15 cellular contexts compared by ENCODE assay signal in the genomic region with DNA sequence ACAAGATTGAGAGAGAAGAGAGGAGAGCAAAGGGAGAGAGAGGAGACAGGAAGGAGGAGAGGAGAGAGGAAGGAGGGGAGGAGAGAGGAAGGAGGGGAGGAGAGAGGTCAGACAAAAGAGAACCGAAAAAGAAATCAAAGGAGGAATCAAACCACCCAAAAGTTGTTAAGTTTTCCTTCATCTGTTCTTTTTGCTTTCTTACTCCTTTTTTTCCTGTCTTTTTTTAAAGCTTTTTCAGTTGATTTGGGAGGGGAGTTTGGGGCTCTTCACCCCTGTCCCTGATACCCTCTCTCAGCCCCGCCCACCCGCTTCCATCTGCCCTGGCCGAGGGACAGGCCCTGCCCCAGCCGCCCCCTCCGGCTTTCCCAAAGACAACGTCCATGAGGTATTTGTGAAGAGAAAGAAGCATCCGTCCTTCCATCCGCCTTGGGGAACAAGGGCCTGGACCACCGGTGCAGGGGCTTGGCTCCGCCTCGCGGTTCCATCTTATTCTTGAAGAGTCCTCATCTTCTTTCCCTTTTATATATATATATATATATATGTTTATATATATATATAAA. TPM values are rescaled to one million over a fixed set of nuclear protein-coding genes. Genes with fewer than 3 reads are reported as not detected.
DNase-seq lines count a peak whose midpoint lies in the region; ATAC-seq, FAIRE-seq and TF ChIP-seq lines count a peak whose summit lies in the region.
"Had no signal": no experiment of that assay in that cellular context is flagged by ENCODE, and none has a peak within 500 bp of the region (broad histone marks: within the 10 kb centered on the region; RNA-seq: fewer than 3 reads in every experiment).

No MANE protein-coding gene starts in this region.

- peak overlapping the region; percentile 49 to 87 (median 74) for H3K27ac ChIP-seq in BLaER1 treated with 17β-estradiol and CSF1 and Interleukin-3, amounts not matched to agents 10 nM and 100 nM
- peak overlapping the region; percentile 80 for H3K27ac ChIP-seq in IMR-90 (ENCODE audit: insufficient read depth, low read length)
- H3K27ac ChIP-seq in GM12878 (ENCODE audit: control insufficient read depth, insufficient read depth), result no peak overlapping the region
- peak overlapping the region; percentile 73 for H3K27ac ChIP-seq in osteoblast (ENCODE audit: low read depth, low read length)
- H3K27ac ChIP-seq: lower lobe of right lung had no signal

- RAD21 ChIA-PET in GM12878 (lab: Charles Lee; ENCODE audit: unreplicated experiment), result no interaction called here

- BruUV-seq in IMR-90 (replicated peaks; lab: Mats Ljungman, UMichigan) (no TSS peak), GM12878 (replicated peaks; lab: Mats Ljungman, UMichigan) (no TSS peak)

- peak overlapping the region in 8 of 10 experiments; percentile 7 to 59 (median 38); a peak in 14 of 20 replicates for H3K4me3 ChIP-seq in BLaER1 treated with 17β-estradiol and CSF1 and Interleukin-3, amounts not matched to agents 10 nM and 100 nM
- H3K4me3 ChIP-seq in IMR-90 (ENCODE audit: insufficient read depth, low read depth, low read length) (no peak overlapping the region), GM12878 (no peak overlapping the region), osteoblast (ENCODE audit: insufficient read depth, low read length) (peak overlapping the region; percentile 53)
- H3K4me3 ChIP-seq: lower lobe of right lung had no signal

- peak overlapping the region; percentile 50 to 99; a peak in 3 of 4 replicates for H4K8ac ChIP-seq in IMR-90 (ENCODE audit: low read depth in 2 of 2, low read length in 2 of 2)

- intact Hi-C loops in IMR-90 (cut with micrococcal nuclease) (no loop called here), GM12878 (cut with micrococcal nuclease; ENCODE audit: unreplicated experiment) (no loop called here)

- no CpG with 5 or more reads among the region's 13 CpGs for WGBS in IMR-90 (ENCODE audit: extremely low coverage in 2 of 2, insufficient read length in 1 of 2), 2 experiments
- 70% methylated on average over 13 of the region's 13 CpGs for WGBS in GM12878 (ENCODE audit: insufficient coverage, insufficient replicate concordance, low lambda C conversion rate, missing lambda C conversion rate)

- no peak for TF ChIP-seq EP300 in GM12878 (IDR thresholded peaks at IDR 0.05; ENCODE audit: borderline replicate concordance in 1 of 2, control insufficient read depth in 1 of 2, low read depth in 2 of 2, low read length in 2 of 2)

- H3K14ac ChIP-seq in IMR-90 (replicated peaks; ENCODE audit: low read depth, low read length), result peak overlapping the region; percentile 92

- H3K18ac ChIP-seq in IMR-90 (ENCODE audit: low read depth, low read length), result peak overlapping the region; percentile 88

- TF ChIP-seq RAD21 in IMR-90 (IDR thresholded peaks at IDR 0.05; ENCODE audit: low read length) (no peak), GM12878 (IDR thresholded peaks at IDR 0.05; ENCODE audit: insufficient read depth, low read depth, low read length) (no peak)

- peaks cover 10% of the 10 kb centered on the region for H3K9me1 ChIP-seq in IMR-90 (ENCODE audit: insufficient read depth, low read length)

- peak overlapping the region; percentile 32; the same call in 1 of the 2 replicates for H3K56ac ChIP-seq in IMR-90 (ENCODE audit: extremely low read depth, insufficient read depth, low read length)

- H3K36me3 ChIP-seq in BLaER1 treated with 17β-estradiol and CSF1 and Interleukin-3, amounts not matched to agents 10 nM and 100 nM, result peaks cover 0 to 44% (median 3%) of the 10 kb centered on the region in 11 experiments; a peak in 18 of 22 replicates
- no peaks in the 10 kb centered on the region for H3K36me3 ChIP-seq in IMR-90 (ENCODE audit: control insufficient read depth, insufficient read depth, low read length)
- peaks cover 7 to 12% of the 10 kb centered on the region in 2 experiments; a peak in 3 of 4 replicates for H3K36me3 ChIP-seq in GM12878 (ENCODE audit: control insufficient read depth in 2 of 2, insufficient read depth in 2 of 2, low read length in 1 of 2)
- H3K36me3 ChIP-seq in osteoblast (ENCODE audit: insufficient read depth, low read length), result no peaks in the 10 kb centered on the region

- peak overlapping the region; percentile 82 to 99 (median 93) for H3K4me2 ChIP-seq in BLaER1 treated with 17β-estradiol and CSF1 and Interleukin-3, amounts not matched to agents 10 nM and 100 nM
- H3K4me2 ChIP-seq in IMR-90 (ENCODE audit: low read depth, low read length), result no peak overlapping the region; the same call in 1 of the 2 replicates
- H3K4me2 ChIP-seq in GM12878 (ENCODE audit: control insufficient read depth, insufficient read depth), result no peak overlapping the region
- H3K4me2 ChIP-seq in osteoblast (ENCODE audit: insufficient read depth, low read length), result peak overlapping the region; percentile 75

- peaks cover 0 to 15% of the 10 kb centered on the region in 2 experiments; a peak in 2 of 4 replicates for H3K79me1 ChIP-seq in IMR-90 (ENCODE audit: low read depth in 1 of 2, low read length in 2 of 2)

- H3K79me2 ChIP-seq in GM12878 (ENCODE audit: control insufficient read depth, insufficient read depth, low read length) (no peaks in the 10 kb centered on the region), osteoblast (ENCODE audit: insufficient read depth, low read length) (no peaks in the 10 kb centered on the region)

- POLR2A ChIA-PET in IMR-90 (lab: Charles Lee; ENCODE audit: unreplicated experiment) (no interaction called here), GM12878 (lab: Charles Lee) (no interaction called here)

- H2BK5ac ChIP-seq in IMR-90 (ENCODE audit: low read depth, low read length, poor library complexity, severe bottlenecking), result peak overlapping the region; percentile 95

- peak overlapping the region; percentile 48 to 74 (median 64); a peak in 21 of 22 replicates for H3K9ac ChIP-seq in BLaER1 treated with 17β-estradiol and CSF1 and Interleukin-3, amounts not matched to agents 10 nM and 100 nM
- H3K9ac ChIP-seq in IMR-90 (ENCODE audit: low read depth, low read length) (no peak overlapping the region), GM12878 (ENCODE audit: control insufficient read depth, insufficient read depth, low read length) (no peak overlapping the region)

- H3K23ac ChIP-seq in IMR-90 (ENCODE audit: low read depth, low read length), result peak overlapping the region; percentile 95

- H3K27me3 ChIP-seq in BLaER1 treated with 17β-estradiol and CSF1 and Interleukin-3, amounts not matched to agents 10 nM and 100 nM, result no peaks in the 10 kb centered on the region
- H3K27me3 ChIP-seq in IMR-90 (ENCODE audit: control insufficient read depth, insufficient read depth, low read length), result no peaks in the 10 kb centered on the region
- H3K27me3 ChIP-seq in GM12878 (replicated peaks in 1 of 2; ENCODE audit: control insufficient read depth in 2 of 2, insufficient read depth in 2 of 2, low read length in 1 of 2), result no peaks in the 10 kb centered on the region
- H3K27me3 ChIP-seq in osteoblast (ENCODE audit: insufficient read depth, low read length), result no peaks in the 10 kb centered on the region

- H2BK15ac ChIP-seq in IMR-90 (ENCODE audit: low read depth, low read length), result peak overlapping the region; percentile 92; the same call in 2 of the 3 replicates

- TF ChIP-seq CTCF in IMR-90 (conservative IDR thresholded peaks at IDR 0.05; ENCODE audit: low read depth, low read length) (no peak), GM12878 (IDR thresholded peaks at IDR 0.05 in 2 of 3, conservative IDR thresholded peaks at IDR 0.05 in 1 of 3; ENCODE audit: control insufficient read depth in 2 of 3, extremely low read depth in 1 of 3, insufficient read depth in 1 of 3, low read depth in 3 of 3, low read length in 3 of 3) (no peak), osteoblast (IDR thresholded peaks at IDR 0.05; ENCODE audit: extremely low read depth, low read depth, low read length) (no peak)

- ATAC-seq in IMR-90 (ENCODE audit: low read depth) (no peak), GM12878 (no peak), GM18511 (IDR thresholded peaks at IDR 0.05; ENCODE audit: unreplicated experiment) (no peak)

- TF ChIP-seq POLR2A in IMR-90 (IDR thresholded peaks at IDR 0.05; ENCODE audit: low read depth, low read length) (no peak), GM12878 (IDR thresholded peaks at IDR 0.05; ENCODE audit: low read depth, low read length) (no peak)

- CTCF ChIA-PET in IMR-90 (lab: Yijun Ruan, JAX), result no interaction called here
- CTCF ChIA-PET in GM12878 (lab: Yijun Ruan, JAX), result no interaction called here

- peak overlapping the region; percentile 94 for H2AK5ac ChIP-seq in IMR-90 (ENCODE audit: low read depth, low read length)

- peak overlapping the region; percentile 99 for H2BK120ac ChIP-seq in IMR-90 (ENCODE audit: low read depth, low read length)

- in situ Hi-C loops in IMR-90 (cut with MboI; ENCODE audit: low sequenced_read_pairs) (no loop called here), GM12878 (cut with MboI) (no loop called here)

- SMC1A ChIA-PET in GM12878 (lab: Charles Lee; ENCODE audit: uncharacterized antibody, unreplicated experiment), result no interaction called here

- H4K5ac ChIP-seq in IMR-90 (ENCODE audit: low read depth, low read length), result peak overlapping the region; percentile 96

- dilution Hi-C loops in IMR-90 (cut with HindIII; ENCODE audit: low sequenced_read_pairs, unreplicated experiment), result no loop called here

- no peak for DNase-seq in IMR-90
- DNase-seq in GM12878 (ENCODE audit: low read depth, low spot score), result no peak
- no peak for DNase-seq in osteoblast (ENCODE audit: insufficient read length, low spot score, missing footprints)
- no peak for DNase-seq in stimulated activated CD4-positive, alpha-beta T cell treated with anti-CD3 and anti-CD28 coated beads, Interleukin-2, amount 100 ng/mL, for 48 hours
- no peak for DNase-seq in NCI-H2196 (lab: John Stamatoyannopoulos, UW; ENCODE audit: unreplicated experiment)
- DNase-seq in SHP77 (lab: John Stamatoyannopoulos, UW), result no peak
- DNase-seq: activated T-cell treated with anti-CD3 and anti-CD28 coated beads, Interleukin-2, amount 50 U/mL, for 48 hours; lower lobe of right lung; NCI-H1092 treated with DMSO at 0.1 percent for 48 hours; NCI-H526; stimulated activated CD4-positive, alpha-beta T cell treated with anti-CD3 and anti-CD28 coated beads, Interleukin-4, amount 100 ng/mL, for 24 hours had no signal

- FAIRE-seq in GM12878 (lab: Jason Lieb, UNC), result peak; percentile 65
- FAIRE-seq: bronchial epithelial cell, endometrium had no signal

- H2AFZ ChIP-seq in IMR-90 (replicated peaks; ENCODE audit: low read length, poor library complexity) (peak overlapping the region; percentile 97), GM12878 (ENCODE audit: control insufficient read depth, low read depth, low read length) (no peak overlapping the region), osteoblast (ENCODE audit: low read length) (peak overlapping the region; percentile 94)

- peaks cover 68 to 85% (median 82%) of the 10 kb centered on the region in 10 experiments for H3K4me1 ChIP-seq in BLaER1 treated with 17β-estradiol and CSF1 and Interleukin-3, amounts not matched to agents 10 nM and 100 nM
- peaks cover 12% of the 10 kb centered on the region for H3K4me1 ChIP-seq in IMR-90 (ENCODE audit: control insufficient read depth, insufficient read depth, low read length)
- peaks cover 40% of the 10 kb centered on the region for H3K4me1 ChIP-seq in GM12878 (ENCODE audit: control insufficient read depth, insufficient read depth, low read length)
- peaks cover 21% of the 10 kb centered on the region for H3K4me1 ChIP-seq in osteoblast (ENCODE audit: insufficient read depth, low read length)

- peak overlapping the region; percentile 98 for H2BK20ac ChIP-seq in IMR-90 (ENCODE audit: low read depth, low read length)

- H4K20me1 ChIP-seq in BLaER1 treated with 17β-estradiol and CSF1 and Interleukin-3, amounts not matched to agents 10 nM and 100 nM, result peaks cover 0 to 43% (median 3%) of the 10 kb centered on the region in 11 experiments; a peak in 14 of 22 replicates
- H4K20me1 ChIP-seq in IMR-90 (ENCODE audit: insufficient read depth, low read length) (no peaks in the 10 kb centered on the region), GM12878 (ENCODE audit: control insufficient read depth, insufficient read depth) (no peaks in the 10 kb centered on the region), osteoblast (ENCODE audit: insufficient read depth, low read length) (no peaks in the 10 kb centered on the region)

- peak overlapping the region; percentile 99 for H3K4ac ChIP-seq in IMR-90 (ENCODE audit: low read depth, low read length)

- H2AK9ac ChIP-seq in IMR-90 (replicated peaks; ENCODE audit: low read depth, low read length, poor library complexity), result peak overlapping the region; percentile 93

- no peaks in the 10 kb centered on the region for H3K9me3 ChIP-seq in BLaER1 treated with 17β-estradiol and CSF1 and Interleukin-3, amounts not matched to agents 10 nM and 100 nM (replicated peaks in 1 of 11)
- H3K9me3 ChIP-seq in IMR-90 (ENCODE audit: control insufficient read depth, insufficient read depth, low read length) (no peaks in the 10 kb centered on the region), GM12878 (replicated peaks; ENCODE audit: control insufficient read depth, insufficient read depth, low read length) (no peaks in the 10 kb centered on the region), osteoblast (ENCODE audit: low read depth, low read length) (no peaks in the 10 kb centered on the region)
- H3K9me3 ChIP-seq: lower lobe of right lung had no signal

- peak overlapping the region; percentile 97 for H4K91ac ChIP-seq in IMR-90 (ENCODE audit: insufficient read depth, low read depth, low read length)

RNA-seq across cellular contexts. Expression of gene ZNF574, which starts 13.3 kb away (rescaled TPM):
- total RNA-seq in IMR-90 (2012; rRNA removed), result 8.1 and 10.0 TPM in 2 replicates
- 12.7 and 14.1 TPM in 2 replicates for polyA plus RNA-seq in IMR-90 (2012; rRNA removed)
- polyA plus RNA-seq in IMR-90 (2012; cell fraction: cytosol; rRNA removed), result 4.9 and 11.7 TPM in 2 replicates
- polyA plus RNA-seq in IMR-90 (2012; cell fraction: nucleus; rRNA removed; ENCODE audit: low replicate concordance), result 4.1 and 12.6 TPM in 2 replicates
- 27.4 and 34.0 TPM in 2 replicates for total RNA-seq in GM12878 (2013; cell fraction: nucleolus; rRNA removed)
- 12.6 and 15.4 TPM in 2 replicates for total RNA-seq in GM12878 (2014; rRNA removed)
- total RNA-seq in GM12878 (2014; rRNA removed; fragmentation: Illumina TruSeq; extraction: Trizol), result 5.3 and 5.9 TPM in 2 replicates
- total RNA-seq in GM12878 (2021), result 17.6 and 18.9 TPM in 2 replicates
- 3.0 TPM for polyA plus RNA-seq in GM12878 (2011; ENCODE audit: low read depth)
- polyA plus RNA-seq in GM12878 (2011; rRNA removed), result 2.1 and 7.9 TPM in 2 replicates
- 14.1 and 19.8 TPM in 2 replicates for polyA plus RNA-seq in GM12878 (2011; cell fraction: cytosol; rRNA removed)
- polyA plus RNA-seq in GM12878 (2011; cell fraction: nucleus; rRNA removed), result 19.9 and 22.1 TPM in 2 replicates
- 8.1 and 9.7 TPM in 2 replicates for polyA plus RNA-seq in GM12878 (2012)
- 1.2 and 5.4 TPM in 2 replicates for polyA plus RNA-seq in GM12878 (2014; fragmentation: Illumina TruSeq; extraction: Trizol)
- polyA plus RNA-seq in GM12878 (2014; fragmentation: Nextera tagmentation; extraction: Ambion mirVana), result under 1 TPM; 0.32 to 0.55 TPM
- 14.9 and 17.7 TPM in 2 replicates for polyA plus RNA-seq in GM12878 (2014; rRNA removed)
- 10 to 100 TPM; 20.9 to 25.6 TPM for polyA plus RNA-seq in GM12878 (2016; fragmentation: Nextera tagmentation; extraction: Ambion mirVana)
- 14.7 and 27.5 TPM in 2 replicates for polyA minus RNA-seq in GM12878 (2011; rRNA and poly(A)+ RNA removed)
- 12.2 and 13.9 TPM in 2 replicates for polyA minus RNA-seq in GM12878 (2011; cell fraction: cytosol; rRNA and poly(A)+ RNA removed)
- 7.3 and 12.0 TPM in 2 replicates for polyA minus RNA-seq in GM12878 (2011; cell fraction: nucleus; rRNA and poly(A)+ RNA removed)
- 13.6 and 13.8 TPM in 2 replicates for total RNA-seq in osteoblast

RNA-seq across cellular contexts. Expression of gene GRIK5, which starts 19.3 kb away (rescaled TPM):
- total RNA-seq in IMR-90 (2012; rRNA removed) (not detected in 2 replicates), GM12878 (2014; rRNA removed) (0.05 and 0.06 TPM in 2 replicates), GM12878 (2014; rRNA removed; fragmentation: Illumina TruSeq; extraction: Trizol) (not detected in 2 replicates), GM12878 (2021) (0.19 and 0.23 TPM in 2 replicates), osteoblast (under 0.01 TPM in 2 replicates)
- polyA plus RNA-seq in IMR-90 (2012; rRNA removed) (0.07 and 0.10 TPM in 2 replicates), GM12878 (2011; rRNA removed) (0.03 and 0.04 TPM in 2 replicates), GM12878 (2014; fragmentation: Illumina TruSeq; extraction: Trizol) (0.07 TPM in 1 of 2 replicates, not detected in the other), GM12878 (2014; fragmentation: Nextera tagmentation; extraction: Ambion mirVana) (under 1 TPM in 1 of 2 experiments, not detected in 1; 0.04 TPM), GM12878 (2014; rRNA removed) (0.15 and 0.23 TPM in 2 replicates), GM12878 (2016; fragmentation: Nextera tagmentation; extraction: Ambion mirVana) (under 1 TPM in 1 of 2 experiments, not detected in 1; 0.08 TPM)
- 0.12 TPM in 1 of 2 replicates, not detected in the other for polyA plus RNA-seq in IMR-90 (2012; cell fraction: cytosol; rRNA removed)
- 0.57 and 1.1 TPM in 2 replicates for polyA plus RNA-seq in IMR-90 (2012; cell fraction: nucleus; rRNA removed; ENCODE audit: low replicate concordance)
- total RNA-seq in GM12878 (2013; cell fraction: nucleolus; rRNA removed), result 0.17 and 0.31 TPM in 2 replicates
- not detected for polyA plus RNA-seq in GM12878 (2011; ENCODE audit: low read depth)
- 0.04 and 0.07 TPM in 2 replicates for polyA plus RNA-seq in GM12878 (2011; cell fraction: cytosol; rRNA removed)
- 0.31 and 0.44 TPM in 2 replicates for polyA plus RNA-seq in GM12878 (2011; cell fraction: nucleus; rRNA removed)
- polyA plus RNA-seq in GM12878 (2012), result 0.18 and 0.19 TPM in 2 replicates
- polyA minus RNA-seq in GM12878 (2011; rRNA and poly(A)+ RNA removed), result not detected in 2 replicates
- polyA minus RNA-seq in GM12878 (2011; cell fraction: cytosol; rRNA and poly(A)+ RNA removed), result not detected in 2 replicates
- 0.10 and 0.12 TPM in 2 replicates for polyA minus RNA-seq in GM12878 (2011; cell fraction: nucleus; rRNA and poly(A)+ RNA removed)

RNA-seq across cellular contexts. Expression of gene POU2F2, which starts 43.0 kb away (rescaled TPM):
- total RNA-seq in IMR-90 (2012; rRNA removed), result 0.54 and 0.56 TPM in 2 replicates
- 5.0 and 6.6 TPM in 2 replicates for polyA plus RNA-seq in IMR-90 (2012; rRNA removed)
- polyA plus RNA-seq in IMR-90 (2012; cell fraction: cytosol; rRNA removed), result 1.8 and 5.3 TPM in 2 replicates
- polyA plus RNA-seq in IMR-90 (2012; cell fraction: nucleus; rRNA removed; ENCODE audit: low replicate concordance), result 11.7 and 16.9 TPM in 2 replicates
- total RNA-seq in GM12878 (2013; cell fraction: nucleolus; rRNA removed), result 58.4 and 67.0 TPM in 2 replicates
- total RNA-seq in GM12878 (2014; rRNA removed), result 14.1 and 15.1 TPM in 2 replicates
- 13.8 and 22.0 TPM in 2 replicates for total RNA-seq in GM12878 (2014; rRNA removed; fragmentation: Illumina TruSeq; extraction: Trizol)
- total RNA-seq in GM12878 (2021), result 46.2 and 48.3 TPM in 2 replicates
- 22.6 TPM for polyA plus RNA-seq in GM12878 (2011; ENCODE audit: low read depth)
- 28.9 and 37.6 TPM in 2 replicates for polyA plus RNA-seq in GM12878 (2011; rRNA removed)
- polyA plus RNA-seq in GM12878 (2011; cell fraction: cytosol; rRNA removed), result 40.4 and 50.7 TPM in 2 replicates
- 116 and 132 TPM in 2 replicates for polyA plus RNA-seq in GM12878 (2011; cell fraction: nucleus; rRNA removed)
- polyA plus RNA-seq in GM12878 (2012), result 45.6 and 50.4 TPM in 2 replicates
- polyA plus RNA-seq in GM12878 (2014; fragmentation: Illumina TruSeq; extraction: Trizol), result 36.1 and 62.4 TPM in 2 replicates
- polyA plus RNA-seq in GM12878 (2014; fragmentation: Nextera tagmentation; extraction: Ambion mirVana), result 1 to 10 TPM; 4.4 to 6.4 TPM
- polyA plus RNA-seq in GM12878 (2014; rRNA removed), result 39.0 and 42.2 TPM in 2 replicates
- polyA plus RNA-seq in GM12878 (2016; fragmentation: Nextera tagmentation; extraction: Ambion mirVana), result 10 to 100 TPM; 38.3 to 47.7 TPM
- polyA minus RNA-seq in GM12878 (2011; rRNA and poly(A)+ RNA removed), result 20.4 and 27.0 TPM in 2 replicates
- polyA minus RNA-seq in GM12878 (2011; cell fraction: cytosol; rRNA and poly(A)+ RNA removed), result 20.2 and 22.9 TPM in 2 replicates
- polyA minus RNA-seq in GM12878 (2011; cell fraction: nucleus; rRNA and poly(A)+ RNA removed), result 20.2 and 33.8 TPM in 2 replicates
- total RNA-seq in osteoblast, result under 0.01 and 0.88 TPM in 2 replicates

Comparison
In these comparisons a context has a peak if more than half of its experiments do, and no peak if none do; other contexts are left out.
1. H3K4me2 ChIP-seq: peak in BLaER1 treated with 17β-estradiol and CSF1 and Interleukin-3, amounts not matched to agents 10 nM and 100 nM (11 of 11) and osteoblast (single experiment); none in IMR-90 (single experiment) and GM12878 (single experiment).
2. H3K4me3 ChIP-seq: peak in BLaER1 treated with 17β-estradiol and CSF1 and Interleukin-3, amounts not matched to agents 10 nM and 100 nM (8 of 10) and osteoblast (single experiment); none in IMR-90 (single experiment) and GM12878 (single experiment).
3. H3K9ac ChIP-seq: peak in BLaER1 treated with 17β-estradiol and CSF1 and Interleukin-3, amounts not matched to agents 10 nM and 100 nM (11 of 11); none in IMR-90 (single experiment) and GM12878 (single experiment).